1 cellular context compared by ENCODE assay signal in the genomic region with DNA sequence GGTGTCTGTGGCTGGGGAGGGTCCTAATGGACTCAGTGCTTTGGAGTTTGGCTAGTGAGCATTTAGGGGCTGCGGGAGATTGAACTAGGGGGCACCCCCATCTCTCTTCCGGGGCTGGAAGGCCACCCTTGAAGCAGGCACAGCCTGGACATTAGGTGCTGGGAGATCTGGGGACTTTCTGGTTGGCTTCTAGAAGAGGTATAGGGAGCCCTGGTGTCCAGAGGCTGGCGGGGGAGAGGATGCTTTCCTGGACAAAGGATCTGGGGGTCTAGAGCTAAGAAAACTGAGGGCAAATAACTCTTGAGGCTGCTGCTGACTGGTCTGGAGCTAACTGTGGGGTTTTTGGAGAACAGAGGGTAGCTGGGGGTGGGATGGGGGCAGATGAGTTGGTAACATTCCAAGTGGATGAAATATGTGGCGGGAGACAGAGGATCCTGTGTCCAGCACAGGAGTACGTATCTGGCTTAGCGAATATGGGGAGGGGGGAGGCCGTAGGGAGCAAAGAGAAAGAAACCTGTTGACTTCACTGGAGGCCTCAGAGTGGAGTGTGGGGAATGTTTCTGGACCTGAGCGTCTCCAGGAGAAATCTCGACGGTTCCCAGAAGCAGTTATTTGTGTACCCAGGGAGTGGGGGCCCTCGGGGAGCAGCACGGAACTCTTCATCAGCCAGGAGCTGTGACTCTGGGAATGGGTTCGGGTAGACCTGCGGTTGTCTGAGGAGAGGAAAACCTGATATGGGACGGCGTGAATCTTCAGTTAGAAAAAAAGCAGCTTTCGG.
TF ChIP-seq lines count a peak whose summit lies in the region.

No MANE protein-coding gene starts in this region.

TF ChIP-seq in WTC11, 78 proteins besides CTCF, POLR2A, EP300 and RAD21 (continued from another document):
- TF ChIP-seq, protein P1, sequence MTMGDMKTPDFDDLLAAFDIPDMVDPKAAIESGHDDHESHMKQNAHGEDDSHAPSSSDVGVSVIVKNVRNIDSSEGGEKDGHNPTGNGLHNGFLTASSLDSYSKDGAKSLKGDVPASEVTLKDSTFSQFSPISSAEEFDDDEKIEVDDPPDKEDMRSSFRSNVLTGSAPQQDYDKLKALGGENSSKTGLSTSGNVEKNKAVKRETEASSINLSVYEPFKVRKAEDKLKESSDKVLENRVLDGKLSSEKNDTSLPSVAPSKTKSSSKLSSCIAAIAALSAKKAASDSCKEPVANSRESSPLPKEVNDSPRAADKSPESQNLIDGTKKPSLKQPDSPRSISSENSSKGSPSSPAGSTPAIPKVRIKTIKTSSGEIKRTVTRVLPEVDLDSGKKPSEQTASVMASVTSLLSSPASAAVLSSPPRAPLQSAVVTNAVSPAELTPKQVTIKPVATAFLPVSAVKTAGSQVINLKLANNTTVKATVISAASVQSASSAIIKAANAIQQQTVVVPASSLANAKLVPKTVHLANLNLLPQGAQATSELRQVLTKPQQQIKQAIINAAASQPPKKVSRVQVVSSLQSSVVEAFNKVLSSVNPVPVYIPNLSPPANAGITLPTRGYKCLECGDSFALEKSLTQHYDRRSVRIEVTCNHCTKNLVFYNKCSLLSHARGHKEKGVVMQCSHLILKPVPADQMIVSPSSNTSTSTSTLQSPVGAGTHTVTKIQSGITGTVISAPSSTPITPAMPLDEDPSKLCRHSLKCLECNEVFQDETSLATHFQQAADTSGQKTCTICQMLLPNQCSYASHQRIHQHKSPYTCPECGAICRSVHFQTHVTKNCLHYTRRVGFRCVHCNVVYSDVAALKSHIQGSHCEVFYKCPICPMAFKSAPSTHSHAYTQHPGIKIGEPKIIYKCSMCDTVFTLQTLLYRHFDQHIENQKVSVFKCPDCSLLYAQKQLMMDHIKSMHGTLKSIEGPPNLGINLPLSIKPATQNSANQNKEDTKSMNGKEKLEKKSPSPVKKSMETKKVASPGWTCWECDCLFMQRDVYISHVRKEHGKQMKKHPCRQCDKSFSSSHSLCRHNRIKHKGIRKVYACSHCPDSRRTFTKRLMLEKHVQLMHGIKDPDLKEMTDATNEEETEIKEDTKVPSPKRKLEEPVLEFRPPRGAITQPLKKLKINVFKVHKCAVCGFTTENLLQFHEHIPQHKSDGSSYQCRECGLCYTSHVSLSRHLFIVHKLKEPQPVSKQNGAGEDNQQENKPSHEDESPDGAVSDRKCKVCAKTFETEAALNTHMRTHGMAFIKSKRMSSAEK (CRISPR knock-in tag; IDR thresholded peaks at IDR 0.05; ENCODE audit: borderline replicate concordance): no peak
- TF ChIP-seq EMX1 (CRISPR knock-in tag; IDR thresholded peaks at IDR 0.05) (no peak), OVOL2 (CRISPR knock-in tag; IDR thresholded peaks at IDR 0.05; ENCODE audit: borderline replicate concordance) (no peak), TCF7 (CRISPR knock-in tag; IDR thresholded peaks at IDR 0.05; ENCODE audit: low read depth) (no peak), FOXP1 (CRISPR knock-in tag; IDR thresholded peaks at IDR 0.05; ENCODE audit: borderline replicate concordance) (no peak), CDX4 (CRISPR knock-in tag; IDR thresholded peaks at IDR 0.05; ENCODE audit: borderline replicate concordance) (no peak)
- TF ChIP-seq, protein P2, sequence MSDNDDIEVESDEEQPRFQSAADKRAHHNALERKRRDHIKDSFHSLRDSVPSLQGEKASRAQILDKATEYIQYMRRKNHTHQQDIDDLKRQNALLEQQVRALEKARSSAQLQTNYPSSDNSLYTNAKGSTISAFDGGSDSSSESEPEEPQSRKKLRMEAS (CRISPR knock-in tag; IDR thresholded peaks at IDR 0.05): no peak
